In the genomic region with DNA sequence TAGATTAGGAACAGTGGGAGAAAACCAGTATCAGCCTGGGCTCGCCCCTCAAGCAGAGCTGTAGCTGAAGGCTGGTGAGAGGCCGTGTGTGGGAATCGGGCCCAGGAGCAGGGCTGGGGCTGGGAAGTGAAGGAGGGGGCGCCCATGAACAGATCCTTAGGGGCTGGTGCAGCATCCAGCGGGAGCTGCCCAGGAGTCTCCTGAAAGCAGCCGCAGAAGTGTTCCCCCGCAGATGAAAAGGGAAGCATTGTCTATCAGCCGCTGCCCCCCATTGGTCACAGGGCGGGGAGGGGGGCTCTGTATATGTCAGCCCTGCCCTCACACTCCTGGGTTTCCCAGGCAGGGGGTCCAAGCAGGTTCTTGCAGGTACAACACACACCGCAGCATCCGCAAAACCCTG, we compare ENCODE assay signal across 14 cellular contexts. TPM values are rescaled to one million over a fixed set of nuclear protein-coding genes. Genes with fewer than 3 reads are reported as not detected.
"Had no signal": no experiment of that assay in that cellular context is flagged by ENCODE, and none has a peak within 500 bp of the region (broad histone marks: within the 10 kb centered on the region; RNA-seq: fewer than 3 reads in every experiment).

No MANE protein-coding gene starts in this region.

- H3K36me3 ChIP-seq: esophagus muscularis mucosa, transverse colon had no signal

- H3K4me1 ChIP-seq: parathyroid adenoma had no signal

- H3K4me3 Mint-ChIP-seq: activated CD8-positive, alpha-beta memory T cell treated with anti-CD3 and anti-CD28 coated beads, Interleukin-2, amount 10 ng/mL, durations not matched to agents 7 days and 5 days; activated naive CD8-positive, alpha-beta T cell; activated T-cell treated with anti-CD3 and anti-CD28 coated beads, Interleukin-2, amount 50 U/mL, for 4 hours; memory B cell had no signal

- H3K4me3 ChIP-seq: esophagus muscularis mucosa, transverse colon had no signal

- DNase-seq: activated CD4-positive, alpha-beta T cell treated with anti-CD3 and anti-CD28 coated beads for 1 hour; activated CD4-positive, alpha-beta T cell treated with anti-CD3 and anti-CD28 coated beads, Interleukin-2, amount 50 U/mL, for 48 hours; activated CD8-positive, alpha-beta memory T cell treated with anti-CD3 and anti-CD28 coated beads, Interleukin-2, amount 10 ng/mL, durations not matched to agents 7 days and 5 days; activated gamma-delta T cell; activated T-cell treated with anti-CD3 and anti-CD28 coated beads, Interleukin-2, amount 50 U/mL, for 4 hours; foreskin fibroblast; glutamatergic neuron; retina; transverse colon had no signal

- H3K79me2 ChIP-seq: parathyroid adenoma had no signal

- ATAC-seq: activated CD8-positive, alpha-beta memory T cell treated with anti-CD3 and anti-CD28 coated beads, Interleukin-2, amount 10 ng/mL, durations not matched to agents 7 days and 5 days; activated T-cell treated with anti-CD3 and anti-CD28 coated beads, Interleukin-2, amount 50 U/mL, for 4 hours had no signal

- H3K9me3 ChIP-seq: transverse colon had no signal

- H2AFZ ChIP-seq: parathyroid adenoma had no signal

- H3K27ac Mint-ChIP-seq: activated CD8-positive, alpha-beta memory T cell treated with anti-CD3 and anti-CD28 coated beads, Interleukin-2, amount 10 ng/mL, durations not matched to agents 7 days and 5 days; activated naive CD8-positive, alpha-beta T cell; memory B cell had no signal

- H3K27ac ChIP-seq: esophagus muscularis mucosa, parathyroid adenoma, transverse colon had no signal

- H3K36me3 Mint-ChIP-seq: activated CD8-positive, alpha-beta memory T cell treated with anti-CD3 and anti-CD28 coated beads, Interleukin-2, amount 10 ng/mL, durations not matched to agents 7 days and 5 days; activated naive CD8-positive, alpha-beta T cell; memory B cell had no signal

- FAIRE-seq: small intestine had no signal

RNA-seq across cellular contexts. Expression of a gene that starts 15.6 kb away (rescaled TPM):
- total RNA-seq: activated CD8-positive, alpha-beta memory T cell treated with anti-CD3 and anti-CD28 coated beads, Interleukin-2, amount 10 ng/mL, durations not matched to agents 7 days and 5 days; activated T-cell treated with anti-CD3 and anti-CD28 coated beads, Interleukin-2, amount 50 U/mL, for 4 hours had no signal
